In the genomic region with DNA sequence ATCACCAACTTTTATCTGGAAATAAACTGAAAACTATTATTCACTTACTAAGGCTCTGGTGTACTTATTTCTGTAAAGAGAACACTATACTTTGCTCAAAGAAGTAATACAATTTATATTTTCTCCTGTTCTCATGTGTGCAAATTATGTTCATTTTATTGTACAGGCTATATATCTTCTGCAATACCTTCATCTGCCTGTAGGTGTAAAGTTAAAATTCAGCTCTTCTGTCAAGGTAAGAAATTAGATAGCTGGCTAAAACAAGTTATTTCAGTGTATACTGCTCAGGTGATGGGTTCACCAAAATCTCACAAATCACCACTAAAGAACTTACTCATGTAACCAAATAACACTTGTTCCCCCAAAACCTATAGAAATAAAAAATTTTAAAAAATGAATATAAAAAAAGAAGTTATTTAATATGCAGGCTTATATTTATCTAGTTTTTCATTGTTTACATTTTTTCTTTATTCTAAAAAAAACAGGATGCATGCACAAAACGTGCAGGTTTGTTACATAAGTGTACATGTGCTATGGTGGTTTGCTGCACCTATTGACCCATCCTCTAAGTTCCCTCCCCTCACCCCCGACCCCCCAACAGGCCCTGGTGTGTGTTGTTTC, we compare ENCODE assay signal across 9 cellular contexts.
A peak's percentile ranks its signal among the peaks of the same experiment; 100 is the strongest.
DNase-seq lines count a peak whose midpoint lies in the region; ATAC-seq and TF ChIP-seq lines count a peak whose summit lies in the region.
"Had no signal": no experiment of that assay in that cellular context is flagged by ENCODE, and none has a peak within 500 bp of the region (broad histone marks: within the 10 kb centered on the region; RNA-seq: fewer than 3 reads in every experiment).

No MANE protein-coding gene starts in this region.

- H3K79me2 ChIP-seq in DND-41 (ENCODE audit: insufficient read depth, low read length): no peaks in the 10 kb centered on the region

- no peak overlapping the region for H2AFZ ChIP-seq in DND-41 (ENCODE audit: low read depth, low read length)

- H3K9me3 ChIP-seq in DND-41 (ENCODE audit: insufficient read depth, low read length, severe bottlenecking): no peaks in the 10 kb centered on the region

- DNase-seq in DND-41: no peak
- peak; percentile 11 for DNase-seq in NCI-H526 treated with DMSO at 0.1 percent for 48 hours (lab: John Stamatoyannopoulos, UW)
- DNase-seq in germinal center (ENCODE audit: low spot score): peak; percentile 1
- DNase-seq in activated CD4-positive, alpha-beta T cell treated with anti-CD3 and anti-CD28 coated beads, Interleukin-2, amount 50 U/mL, for 48 hours: no peak
- no peak for DNase-seq in GOT3 (lab: John Stamatoyannopoulos, UW)
- DNase-seq in AG20443 (ENCODE audit: low spot score): no peak
- DNase-seq: activated CD4-positive, alpha-beta T cell treated with anti-CD3 and anti-CD28 coated beads for 1 hour had no signal

- H3K27ac ChIP-seq in DND-41 (ENCODE audit: low read length): no peak overlapping the region

- no peak overlapping the region for H3K4me3 ChIP-seq in DND-41 (ENCODE audit: low read depth in 1 of 2, low read length in 2 of 2)

- no peak overlapping the region for H3K9ac ChIP-seq in DND-41 (ENCODE audit: low read depth, low read length)

- no peak overlapping the region for H3K4me2 ChIP-seq in DND-41 (ENCODE audit: insufficient read depth, low read length)

- H3K27me3 ChIP-seq in DND-41 (ENCODE audit: insufficient read depth, low read length, poor library complexity): no peaks in the 10 kb centered on the region

- ATAC-seq in DND-41 (ENCODE audit: insufficient read depth, low read depth) (no peak), GM21526 (IDR thresholded peaks at IDR 0.05; ENCODE audit: low FRiP score, unreplicated experiment) (peak; percentile 83), HG02973 (IDR thresholded peaks at IDR 0.05; ENCODE audit: unreplicated experiment) (no peak)

- no peaks in the 10 kb centered on the region for H4K20me1 ChIP-seq in DND-41 (ENCODE audit: insufficient read depth, low read length)

- H3K36me3 ChIP-seq in DND-41 (ENCODE audit: insufficient read depth, low read length): no peaks in the 10 kb centered on the region

- H3K4me1 ChIP-seq in DND-41 (ENCODE audit: insufficient read depth, low read length): no peaks in the 10 kb centered on the region

- TF ChIP-seq CTCF in DND-41 (IDR thresholded peaks at IDR 0.05; ENCODE audit: borderline replicate concordance, extremely low read depth, low read length, poor library complexity, severe bottlenecking): peak; percentile 53

Comparison
In these comparisons a context has a peak if more than half of its experiments do, and no peak if none do; other contexts are left out.
1. DNase-seq: peak in NCI-H526 treated with DMSO at 0.1 percent for 48 hours (single experiment) and germinal center (single experiment); none in DND-41 (single experiment), activated CD4-positive, alpha-beta T cell treated with anti-CD3 and anti-CD28 coated beads, Interleukin-2, amount 50 U/mL, for 48 hours (0 of 2), GOT3 (single experiment) and AG20443 (single experiment).